ENCODE assay signal across 24 cellular contexts in the genomic region with DNA sequence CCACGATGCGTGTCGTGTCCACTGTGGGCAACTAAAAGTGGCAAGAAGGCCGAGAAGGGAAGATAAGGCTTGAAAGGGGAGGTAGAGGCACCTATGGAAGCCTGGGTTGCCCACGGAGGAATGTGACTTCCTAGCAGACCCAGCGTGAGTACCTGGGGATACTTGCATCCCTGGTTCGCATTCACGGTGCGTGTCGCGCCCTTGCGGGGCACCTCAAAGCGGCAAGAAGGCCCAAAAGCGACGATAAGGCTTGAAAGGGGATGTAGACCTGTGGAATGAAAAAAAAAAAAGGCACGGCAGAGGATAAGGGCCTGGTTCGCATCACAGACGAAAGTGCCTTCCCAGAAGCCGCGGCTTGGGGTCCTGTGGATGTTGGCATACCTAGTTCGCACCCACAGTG.
"Had no signal": no experiment of that assay in that cellular context is flagged by ENCODE, and none has a peak within 500 bp of the region (broad histone marks: within the 10 kb centered on the region; RNA-seq: fewer than 3 reads in every experiment).

No MANE protein-coding gene starts in this region.

- H3K27ac ChIP-seq: neutrophil, pancreas, psoas muscle, right lobe of liver, sigmoid colon, stomach, thoracic aorta, thyroid gland, tibial nerve, upper lobe of right lung, uterus had no signal

- H3K27me3 ChIP-seq: neutrophil, pancreas, right lobe of liver, sigmoid colon, stomach, thyroid gland, tibial nerve, upper lobe of right lung, uterus had no signal

- H3K4me1 ChIP-seq: pancreas, psoas muscle, right lobe of liver, sigmoid colon, stomach, thyroid gland, tibial nerve, upper lobe of right lung, uterus had no signal

- ATAC-seq: naive thymus-derived CD8-positive, alpha-beta T cell; natural killer cell treated with Interleukin-12 subunit alpha and Interleukin-12 subunit beta and Interleukin-15 and Interleukin-18, amount 100 ng/mL, for 72 hours; pancreas; psoas muscle; right lobe of liver; stimulated activated effector memory CD8-positive, alpha-beta T cell treated with anti-CD3 and anti-CD28 coated beads, Interleukin-12 subunit alpha, Interleukin-12 subunit beta, amount 100 ng/mL, for 72 hours; stimulated activated naive B cell treated with anti-CD40 and anti-IgM and Interleukin-4, amounts not matched to agents 10 μg/mL and 1 μg/mL and 100 μg/mL, for 72 hours; upper lobe of right lung had no signal

- H3K4me3 ChIP-seq: pancreas, psoas muscle, right lobe of liver, sigmoid colon, stomach, thoracic aorta, thyroid gland, tibial nerve, upper lobe of right lung, uterus had no signal

- H3K9me3 ChIP-seq: pancreas, psoas muscle, right lobe of liver, thoracic aorta, thyroid gland, upper lobe of right lung had no signal

- DNase-seq: naive B cell; naive thymus-derived CD8-positive, alpha-beta T cell; nephron progenitor cell; nucleus accumbens; right lobe of liver; sigmoid colon; small intestine; stimulated activated CD4-positive, alpha-beta T cell treated with anti-CD3 and anti-CD28 coated beads, Interleukin-15, amount 100 ng/mL, for 24 hours; stimulated activated CD4-positive, alpha-beta T cell treated with anti-CD3 and anti-CD28 coated beads, Interleukin-2, amount 100 ng/mL, for 24 hours; stimulated activated CD4-positive, alpha-beta T cell treated with anti-CD3 and anti-CD28 coated beads, Interleukin-2, amount 100 ng/mL, for 48 hours; stimulated activated CD4-positive, alpha-beta T cell treated with anti-CD3 and anti-CD28 coated beads, Interleukin-4, amount 100 ng/mL, for 24 hours; stimulated activated naive B cell treated with anti-CD40 and anti-IgM and Interleukin-4, amounts not matched to agents 10 μg/mL and 1 μg/mL and 100 μg/mL, for 72 hours; stimulated activated naive CD4-positive, alpha-beta T cell treated with Interleukin-2 at 50 U/mL for 16 hours; stomach; thyroid gland; upper lobe of right lung; uterus had no signal

- H3K36me3 ChIP-seq: neutrophil, pancreas, right lobe of liver, sigmoid colon, stomach, thoracic aorta, thyroid gland, tibial nerve, upper lobe of right lung, uterus had no signal
